1 cellular context compared by ENCODE assay signal in genomic region chr17:1299729-1300579, GRCh38.
TF ChIP-seq lines count a peak whose summit lies in the region.

No MANE protein-coding gene starts in this region.

TF ChIP-seq in H1, 55 proteins besides CTCF, POLR2A, EP300 and RAD21:
- no peak for TF ChIP-seq TAF7 (optimal IDR thresholded peaks at IDR 0.05; ENCODE audit: borderline replicate concordance, low read depth, low read length)
- no peak for TF ChIP-seq EZH2 (IDR thresholded peaks at IDR 0.05; ENCODE audit: low read depth, low read length, severe bottlenecking)
- TF ChIP-seq TCF12 (IDR thresholded peaks at IDR 0.05; ENCODE audit: low read depth, low read length) = no peak
- TF ChIP-seq KDM4A (IDR thresholded peaks at IDR 0.05; ENCODE audit: low read depth, low read length, severe bottlenecking) = no peak
- TF ChIP-seq POU5F1 (IDR thresholded peaks at IDR 0.05; ENCODE audit: low read depth, low read length) = no peak
- TF ChIP-seq SRF (IDR thresholded peaks at IDR 0.05; ENCODE audit: low read depth, low read length) = no peak
- no peak for TF ChIP-seq RFX5 (IDR thresholded peaks at IDR 0.05; ENCODE audit: borderline replicate concordance, low read depth, low read length)
- no peak for TF ChIP-seq NANOG (IDR thresholded peaks at IDR 0.05; ENCODE audit: insufficient read depth, low read depth, low read length, poor library complexity, severe bottlenecking)
- no peak for TF ChIP-seq SAP30 (IDR thresholded peaks at IDR 0.05; ENCODE audit: insufficient read depth, insufficient replicate concordance, low read length)
- no peak for TF ChIP-seq SUZ12 (IDR thresholded peaks at IDR 0.05; ENCODE audit: low read length)
- TF ChIP-seq TBP (IDR thresholded peaks at IDR 0.05; ENCODE audit: low read depth, low read length) = no peak
- no peak for TF ChIP-seq SIX5 (IDR thresholded peaks at IDR 0.05; ENCODE audit: low read depth, low read length)
- no peak for TF ChIP-seq PHF8 (conservative IDR thresholded peaks at IDR 0.05; ENCODE audit: low read depth, low read length)
- no peak for TF ChIP-seq ATF3 (IDR thresholded peaks at IDR 0.05; ENCODE audit: insufficient read depth, low read depth, low read length)
